Comparison of ENCODE assay signal across 9 cellular contexts in genomic region chr12:70849265-70849960, GRCh38.
DNase-seq lines count a peak whose midpoint lies in the region; ATAC-seq and TF ChIP-seq lines count a peak whose summit lies in the region.
"Had no signal": no experiment of that assay in that cellular context is flagged by ENCODE, and none has a peak within 500 bp of the region (broad histone marks: within the 10 kb centered on the region; RNA-seq: fewer than 3 reads in every experiment).

No MANE protein-coding gene starts in this region.

- H3K36me3 Mint-ChIP-seq in nephron progenitor cell (ENCODE audit: low read depth): no peaks in the 10 kb centered on the region

- H3K4me3 Mint-ChIP-seq in nephron progenitor cell: no peak overlapping the region

- TF ChIP-seq CTCF in LNCaP clone FGC (IDR thresholded peaks at IDR 0.05; ENCODE audit: control insufficient read depth, extremely low read depth, insufficient read depth) (peak; percentile 44), choroid plexus epithelial cell (conservative IDR thresholded peaks at IDR 0.05; ENCODE audit: low read depth, low read length) (peak; percentile 60), nephron progenitor cell (IDR thresholded peaks at IDR 0.05) (peak; percentile 29), omental fat pad (IDR thresholded peaks at IDR 0.05) (no peak)

- ATAC-seq in omental fat pad (ENCODE audit: low FRiP score): no peak

- no peaks in the 10 kb centered on the region for H3K9me3 Mint-ChIP-seq in nephron progenitor cell

- no peak overlapping the region for H3K27ac Mint-ChIP-seq in nephron progenitor cell

- H3K4me1 Mint-ChIP-seq in nephron progenitor cell: peaks cover 5% of the 10 kb centered on the region

- peaks cover 1% of the 10 kb centered on the region for H3K27me3 Mint-ChIP-seq in nephron progenitor cell (ENCODE audit: low read depth, poor library complexity)

- no peak overlapping the region for H3K4me3 ChIP-seq in LNCaP clone FGC (ENCODE audit: low read depth, low read length)
- no peak overlapping the region for H3K4me3 ChIP-seq in choroid plexus epithelial cell (ENCODE audit: low read depth, low read length)
- H3K4me3 ChIP-seq: skin epidermis had no signal

- DNase-seq in Daoy (ENCODE audit: low read depth) (peak; percentile 3), LNCaP clone FGC (ENCODE audit: low read depth) (no peak), choroid plexus epithelial cell (ENCODE audit: low read depth) (peak; percentile 79), nephron progenitor cell (no peak), omental fat pad (ENCODE audit: low spot score) (no peak), NK-92 (lab: John Stamatoyannopoulos, UW; ENCODE audit: unreplicated experiment) (no peak), NCI-H187 treated with DMSO at 0.1 percent for 48 hours (lab: John Stamatoyannopoulos, UW) (no peak)
- no peak for DNase-seq in effector CD8-positive, alpha-beta T cell (lab: John Stamatoyannopoulos, UW)

Comparison
In these comparisons a context has a peak if more than half of its experiments do, and no peak if none do; other contexts are left out.
1. DNase-seq: peak in Daoy (single experiment) and choroid plexus epithelial cell (single experiment); none in LNCaP clone FGC (single experiment), nephron progenitor cell (single experiment), omental fat pad (single experiment), effector CD8-positive, alpha-beta T cell (single experiment), NK-92 (single experiment) and NCI-H187 treated with DMSO at 0.1 percent for 48 hours (single experiment).
2. CTCF ChIP-seq: peak in LNCaP clone FGC (single experiment), choroid plexus epithelial cell (single experiment) and nephron progenitor cell (single experiment); none in omental fat pad (0 of 3).